ENCODE assay signal across 27 cellular contexts in genomic region chr6:41696788-41697187, GRCh38. TPM values are rescaled to one million over a fixed set of nuclear protein-coding genes. Genes with fewer than 3 reads are reported as not detected.
DNase-seq lines count a peak whose midpoint lies in the region; ATAC-seq and TF ChIP-seq lines count a peak whose summit lies in the region.
"Had no signal": no experiment of that assay in that cellular context is flagged by ENCODE, and none has a peak within 500 bp of the region (broad histone marks: within the 10 kb centered on the region; RNA-seq: fewer than 3 reads in every experiment).

No MANE protein-coding gene starts in this region.

- 93 to 97% methylated on average over 6 of the region's 6 CpGs for WGBS in heart right ventricle, 2 donors

- H3K36me3 ChIP-seq in heart right ventricle: peaks cover 0 to 12% (median 0%) of the 10 kb centered on the region in 9 donors
- H3K36me3 ChIP-seq: SJCRH30, upper lobe of right lung had no signal

- H3K4me1 ChIP-seq in heart right ventricle: peaks cover 6 to 84% (median 48%) of the 10 kb centered on the region in 9 donors

- no peak overlapping the region for H3K4me3 ChIP-seq in heart right ventricle
- H3K4me3 ChIP-seq: BLaER1, SJCRH30, skin epidermis, upper lobe of right lung had no signal

- DNase-seq in Right ventricle myocardium superior: peak; percentile 23
- no peak for DNase-seq in heart right ventricle
- DNase-seq in OCI-M1 (lab: John Stamatoyannopoulos, UW): peak; percentile 10
- peak; percentile 24 for DNase-seq in globus pallidus (ENCODE audit: low spot score)
- DNase-seq in NCI-H1105 (lab: John Stamatoyannopoulos, UW): no peak
- DNase-seq in stimulated activated CD4-positive, alpha-beta T cell treated with anti-CD3 and anti-CD28 coated beads, Interleukin-12 subunit alpha, Interleukin-12 subunit beta, amount 100 ng/mL, for 4 hours: no peak
- DNase-seq: activated CD4-positive, alpha-beta T cell treated with anti-CD3 and anti-CD28 coated beads, Interleukin-2, amount 50 U/mL, for 48 hours; activated CD4-positive, CD25-positive, alpha-beta regulatory T cell; anterior cingulate cortex; islet precursor cell; natural killer cell; NCI-H1092; NCI-H2029; NCI-H345; SJCRH30; stimulated activated CD4-positive, alpha-beta T cell treated with anti-CD3 and anti-CD28 coated beads, Interleukin-1b, Interleukin-23, amount 100 ng/mL, for 48 hours; T-helper 1 cell; upper lobe of right lung had no signal

- no peak overlapping the region for H3K27ac ChIP-seq in heart right ventricle
- H3K27ac ChIP-seq in temporal lobe (ENCODE audit: low read depth, low read length): peak overlapping the region; percentile 71
- H3K27ac ChIP-seq: BLaER1, SJCRH30, skin epidermis, upper lobe of right lung had no signal

- H3K9me3 ChIP-seq in heart right ventricle: no peaks in the 10 kb centered on the region
- H3K9me3 ChIP-seq: BLaER1, SJCRH30, upper lobe of right lung had no signal

- no peaks in the 10 kb centered on the region for H3K27me3 ChIP-seq in heart right ventricle
- H3K27me3 ChIP-seq: BLaER1, SJCRH30, upper lobe of right lung had no signal

- intact Hi-C loops in Right ventricle myocardium superior (cut with DNase I): no loop called here
- intact Hi-C loops in heart right ventricle (cut with DNase I): loop anchor here in 3 of 10 donors (5.0 to 10.0 kb wide), 2 partner anchors 36 to 78 kb away; partner anchors contain the start of gene FRS3 (in 2 of the 3)

- ATAC-seq in Right ventricle myocardium superior (ENCODE audit: poor library complexity): no peak
- ATAC-seq in heart right ventricle: no peak
- ATAC-seq in GM18870 (IDR thresholded peaks at IDR 0.05; ENCODE audit: unreplicated experiment): no peak
- ATAC-seq: natural killer cell, Panc1, upper lobe of right lung had no signal

- no peak for TF ChIP-seq CTCF in heart right ventricle (IDR thresholded peaks at IDR 0.05)

RNA-seq across cellular contexts. Expression of gene TFEB, which starts 38.6 kb away (rescaled TPM):
- total RNA-seq in Right ventricle myocardium superior (40.7 TPM), heart right ventricle (10 to 100 TPM; 29.2 to 47.0 (median 39.6) TPM), temporal lobe (2.7 TPM)
- 10 to 100 TPM; 36.9 to 52.3 TPM for polyA plus RNA-seq in heart right ventricle

RNA-seq across cellular contexts. Expression of gene PGC, which starts 50.4 kb away (rescaled TPM):
- total RNA-seq in Right ventricle myocardium superior: not detected
- total RNA-seq in heart right ventricle: not detected
- 1 to 10 TPM in 1 of 2 donors, under 1 TPM in 1; 0.58 to 2.0 TPM for polyA plus RNA-seq in heart right ventricle
- total RNA-seq in temporal lobe: 0.49 TPM
- total RNA-seq: fibroblast of lung, H4, natural killer cell, omental fat pad, SJCRH30 had no signal
- polyA plus RNA-seq: fibroblast of lung had no signal

RNA-seq across cellular contexts. Expression of gene MDFI, which starts 58.5 kb away (rescaled TPM):
- total RNA-seq in Right ventricle myocardium superior: 1.1 TPM
- total RNA-seq in heart right ventricle: 1 to 10 TPM in 6 of 10 donors, under 1 TPM in 4; 0.34 to 2.7 (median 1.2) TPM
- polyA plus RNA-seq in heart right ventricle: 1 to 10 TPM; 1.2 to 4.4 TPM
- total RNA-seq in temporal lobe: 8.4 TPM
- total RNA-seq: mononuclear cell, natural killer cell had no signal
- polyA plus RNA-seq: fibroblast of lung had no signal

Comparison
In these comparisons a context has a peak if more than half of its experiments do, and no peak if none do; other contexts are left out.
1. DNase-seq: peak in Right ventricle myocardium superior (single experiment), OCI-M1 (single experiment) and globus pallidus (single experiment); none in heart right ventricle (0 of 2), NCI-H1105 (single experiment) and stimulated activated CD4-positive, alpha-beta T cell treated with anti-CD3 and anti-CD28 coated beads, Interleukin-12 subunit alpha, Interleukin-12 subunit beta, amount 100 ng/mL, for 4 hours (single experiment).